Comparison of ENCODE assay signal across 1 cellular context in the genomic region with DNA sequence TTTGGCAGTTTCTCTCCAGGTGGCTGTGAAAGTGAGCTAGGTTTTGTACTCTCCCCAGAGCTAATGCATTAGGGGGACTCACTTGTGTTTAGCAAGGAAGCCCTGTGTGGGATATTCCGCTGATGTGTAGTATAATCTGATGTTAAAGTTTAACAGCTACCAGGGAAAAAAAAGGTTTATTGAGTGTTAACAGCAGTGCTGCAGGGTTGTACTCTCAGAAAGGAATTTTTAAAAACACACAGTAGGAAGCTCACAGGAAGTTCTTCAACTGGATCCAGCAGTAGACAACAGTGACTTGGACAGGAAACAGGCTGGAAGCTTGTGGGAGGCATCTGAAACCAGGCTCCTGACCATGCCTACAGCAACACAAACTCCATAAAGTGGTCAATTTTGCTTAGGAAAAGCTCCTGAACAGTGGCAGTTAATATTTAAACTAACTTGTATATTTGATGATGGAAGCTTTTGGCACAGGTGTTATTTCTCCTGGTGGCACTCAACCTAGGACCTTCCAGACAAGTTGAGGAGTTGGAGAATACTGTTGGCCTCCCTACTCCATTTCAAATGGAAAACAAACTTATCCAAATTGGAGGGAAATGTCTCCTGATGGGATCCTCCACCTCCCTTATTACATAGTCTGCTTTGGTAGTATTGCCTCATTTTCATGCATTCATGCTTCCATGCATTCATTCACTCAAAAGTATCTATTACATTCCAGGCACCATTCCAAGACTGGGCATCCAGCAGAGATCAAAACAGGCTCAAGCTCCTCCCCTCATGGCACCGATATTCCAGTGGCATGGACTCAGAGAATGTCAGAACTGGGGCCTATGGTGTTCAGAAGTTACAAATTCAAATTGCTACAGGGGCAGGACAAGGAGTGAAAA.
TF ChIP-seq lines count a peak whose summit lies in the region.

No MANE protein-coding gene starts in this region.

TF ChIP-seq in HEK293, 187 proteins besides CTCF, POLR2A, EP300 and RAD21 (continued from another document and continues in another):
- TF ChIP-seq, protein P1, sequence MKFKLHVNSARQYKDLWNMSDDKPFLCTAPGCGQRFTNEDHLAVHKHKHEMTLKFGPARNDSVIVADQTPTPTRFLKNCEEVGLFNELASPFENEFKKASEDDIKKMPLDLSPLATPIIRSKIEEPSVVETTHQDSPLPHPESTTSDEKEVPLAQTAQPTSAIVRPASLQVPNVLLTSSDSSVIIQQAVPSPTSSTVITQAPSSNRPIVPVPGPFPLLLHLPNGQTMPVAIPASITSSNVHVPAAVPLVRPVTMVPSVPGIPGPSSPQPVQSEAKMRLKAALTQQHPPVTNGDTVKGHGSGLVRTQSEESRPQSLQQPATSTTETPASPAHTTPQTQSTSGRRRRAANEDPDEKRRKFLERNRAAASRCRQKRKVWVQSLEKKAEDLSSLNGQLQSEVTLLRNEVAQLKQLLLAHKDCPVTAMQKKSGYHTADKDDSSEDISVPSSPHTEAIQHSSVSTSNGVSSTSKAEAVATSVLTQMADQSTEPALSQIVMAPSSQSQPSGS (tag by site-specific recombination; IDR thresholded peaks at IDR 0.05; ENCODE audit: low read depth) = peak; percentile 58; the same call in 1 of the 2 replicates
- TF ChIP-seq ZSCAN30 (tag by site-specific recombination; IDR thresholded peaks at IDR 0.05) (peak; percentile 79; the same call in 1 of the 2 replicates), ZNF341 (tag by site-specific recombination; IDR thresholded peaks at IDR 0.05; ENCODE audit: low read depth) (0 out of 2 replicates have a peak, but pooled peaks have one; percentile 10), ZNF654 (tag by site-specific recombination; IDR thresholded peaks at IDR 0.05; ENCODE audit: low read depth) (no peak), ZNF610 (tag by site-specific recombination; IDR thresholded peaks at IDR 0.05; ENCODE audit: borderline replicate concordance) (peak; percentile 30; the same call in 1 of the 2 replicates), ZNF292 (tag by site-specific recombination; IDR thresholded peaks at IDR 0.05; ENCODE audit: borderline replicate concordance, low read depth) (no peak), YY2 (tag by site-specific recombination; IDR thresholded peaks at IDR 0.05) (peak; percentile 27; the same call in 1 of the 2 replicates), ZNF16 (tag by site-specific recombination; IDR thresholded peaks at IDR 0.05; ENCODE audit: low read depth) (no peak), ZFP69B (tag by site-specific recombination; IDR thresholded peaks at IDR 0.05) (peak; percentile 62), ZNF558 (tag by site-specific recombination; IDR thresholded peaks at IDR 0.05) (peak; percentile 74; the same call in 1 of the 2 replicates), ZNF155 (tag by site-specific recombination; IDR thresholded peaks at IDR 0.05) (no peak), ZNF184 (tag by site-specific recombination; IDR thresholded peaks at IDR 0.05) (0 out of 2 replicates have a peak, but pooled peaks have one; percentile 31), ZNF132 (tag by site-specific recombination; IDR thresholded peaks at IDR 0.05; ENCODE audit: borderline replicate concordance) (no peak), ZNF175 (tag by site-specific recombination; IDR thresholded peaks at IDR 0.05) (no peak), ZNF174 (tag by site-specific recombination; IDR thresholded peaks at IDR 0.05) (no peak), ZNF660 (tag by site-specific recombination; IDR thresholded peaks at IDR 0.05) (peak; percentile 80; the same call in 1 of the 2 replicates), ZNF785 (tag by site-specific recombination; IDR thresholded peaks at IDR 0.05) (peak; percentile 30; the same call in 1 of the 2 replicates), ZBTB21 (tag by site-specific recombination; IDR thresholded peaks at IDR 0.05) (peak; percentile 85), FEZF1 (tag by site-specific recombination; IDR thresholded peaks at IDR 0.05) (0 out of 2 replicates have a peak, but pooled peaks have one; percentile 37), OSR2 (tag by site-specific recombination; IDR thresholded peaks at IDR 0.05) (peak; percentile 59), ZNF768 (tag by site-specific recombination; IDR thresholded peaks at IDR 0.05) (no peak), ZNF561 (tag by site-specific recombination; IDR thresholded peaks at IDR 0.05; ENCODE audit: borderline replicate concordance) (0 out of 2 replicates have a peak, but pooled peaks have one; percentile 56), ZIC2 (tag by site-specific recombination; IDR thresholded peaks at IDR 0.05) (peak; percentile 59), ZNF830 (tag by site-specific recombination; IDR thresholded peaks at IDR 0.05; ENCODE audit: low read depth) (no peak), ZNF394 (tag by site-specific recombination; IDR thresholded peaks at IDR 0.05; ENCODE audit: borderline replicate concordance) (no peak), KLF8 (tag by site-specific recombination; IDR thresholded peaks at IDR 0.05) (0 out of 2 replicates have a peak, but pooled peaks have one; percentile 34), ZNF335 (tag by site-specific recombination; conservative IDR thresholded peaks at IDR 0.05) (peak; percentile 33), ZBTB17 (tag by site-specific recombination; IDR thresholded peaks at IDR 0.05) (peak; percentile 71), ZNF629 (tag by site-specific recombination; IDR thresholded peaks at IDR 0.05) (peak; percentile 91), IKZF3 (tag by site-specific recombination; IDR thresholded peaks at IDR 0.05) (0 out of 2 replicates have a peak, but pooled peaks have one; percentile 23), ZNF549 (tag by site-specific recombination; IDR thresholded peaks at IDR 0.05) (0 out of 2 replicates have a peak, but pooled peaks have one; percentile 29), RBAK (tag by site-specific recombination; IDR thresholded peaks at IDR 0.05) (no peak)
- TF ChIP-seq, protein P2, sequence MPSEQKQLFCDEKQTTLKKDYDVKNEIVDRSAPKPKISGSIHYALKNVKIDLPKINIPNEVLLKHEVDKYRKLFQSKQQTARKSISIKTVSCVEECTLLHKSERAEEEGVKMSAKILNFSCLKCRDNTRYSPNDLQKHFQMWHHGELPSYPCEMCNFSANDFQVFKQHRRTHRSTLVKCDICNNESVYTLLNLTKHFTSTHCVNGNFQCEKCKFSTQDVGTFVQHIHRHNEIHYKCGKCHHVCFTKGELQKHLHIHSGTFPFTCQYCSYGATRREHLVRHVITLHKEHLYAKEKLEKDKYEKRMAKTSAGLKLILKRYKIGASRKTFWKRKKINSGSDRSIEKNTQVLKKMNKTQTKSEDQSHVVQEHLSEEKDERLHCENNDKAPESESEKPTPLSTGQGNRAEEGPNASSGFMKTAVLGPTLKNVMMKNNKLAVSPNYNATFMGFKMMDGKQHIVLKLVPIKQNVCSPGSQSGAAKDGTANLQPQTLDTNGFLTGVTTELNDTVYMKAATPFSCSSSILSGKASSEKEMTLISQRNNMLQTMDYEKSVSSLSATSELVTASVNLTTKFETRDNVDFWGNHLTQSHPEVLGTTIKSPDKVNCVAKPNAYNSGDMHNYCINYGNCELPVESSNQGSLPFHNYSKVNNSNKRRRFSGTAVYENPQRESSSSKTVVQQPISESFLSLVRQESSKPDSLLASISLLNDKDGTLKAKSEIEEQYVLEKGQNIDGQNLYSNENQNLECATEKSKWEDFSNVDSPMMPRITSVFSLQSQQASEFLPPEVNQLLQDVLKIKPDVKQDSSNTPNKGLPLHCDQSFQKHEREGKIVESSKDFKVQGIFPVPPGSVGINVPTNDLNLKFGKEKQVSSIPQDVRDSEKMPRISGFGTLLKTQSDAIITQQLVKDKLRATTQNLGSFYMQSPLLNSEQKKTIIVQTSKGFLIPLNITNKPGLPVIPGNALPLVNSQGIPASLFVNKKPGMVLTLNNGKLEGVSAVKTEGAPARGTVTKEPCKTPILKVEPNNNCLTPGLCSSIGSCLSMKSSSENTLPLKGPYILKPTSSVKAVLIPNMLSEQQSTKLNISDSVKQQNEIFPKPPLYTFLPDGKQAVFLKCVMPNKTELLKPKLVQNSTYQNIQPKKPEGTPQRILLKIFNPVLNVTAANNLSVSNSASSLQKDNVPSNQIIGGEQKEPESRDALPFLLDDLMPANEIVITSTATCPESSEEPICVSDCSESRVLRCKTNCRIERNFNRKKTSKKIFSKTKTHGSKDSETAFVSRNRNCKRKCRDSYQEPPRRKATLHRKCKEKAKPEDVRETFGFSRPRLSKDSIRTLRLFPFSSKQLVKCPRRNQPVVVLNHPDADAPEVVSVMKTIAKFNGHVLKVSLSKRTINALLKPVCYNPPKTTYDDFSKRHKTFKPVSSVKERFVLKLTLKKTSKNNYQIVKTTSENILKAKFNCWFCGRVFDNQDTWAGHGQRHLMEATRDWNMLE (tag by site-specific recombination; conservative IDR thresholded peaks at IDR 0.05; ENCODE audit: low read depth) = peak; percentile 23; the same call in 1 of the 2 replicates
- TF ChIP-seq, protein P3, sequence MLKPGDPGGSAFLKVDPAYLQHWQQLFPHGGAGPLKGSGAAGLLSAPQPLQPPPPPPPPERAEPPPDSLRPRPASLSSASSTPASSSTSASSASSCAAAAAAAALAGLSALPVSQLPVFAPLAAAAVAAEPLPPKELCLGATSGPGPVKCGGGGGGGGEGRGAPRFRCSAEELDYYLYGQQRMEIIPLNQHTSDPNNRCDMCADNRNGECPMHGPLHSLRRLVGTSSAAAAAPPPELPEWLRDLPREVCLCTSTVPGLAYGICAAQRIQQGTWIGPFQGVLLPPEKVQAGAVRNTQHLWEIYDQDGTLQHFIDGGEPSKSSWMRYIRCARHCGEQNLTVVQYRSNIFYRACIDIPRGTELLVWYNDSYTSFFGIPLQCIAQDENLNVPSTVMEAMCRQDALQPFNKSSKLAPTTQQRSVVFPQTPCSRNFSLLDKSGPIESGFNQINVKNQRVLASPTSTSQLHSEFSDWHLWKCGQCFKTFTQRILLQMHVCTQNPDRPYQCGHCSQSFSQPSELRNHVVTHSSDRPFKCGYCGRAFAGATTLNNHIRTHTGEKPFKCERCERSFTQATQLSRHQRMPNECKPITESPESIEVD (tag by site-specific recombination; IDR thresholded peaks at IDR 0.05) = peak; percentile 47; the same call in 1 of the 2 replicates
- TF ChIP-seq, protein P4, sequence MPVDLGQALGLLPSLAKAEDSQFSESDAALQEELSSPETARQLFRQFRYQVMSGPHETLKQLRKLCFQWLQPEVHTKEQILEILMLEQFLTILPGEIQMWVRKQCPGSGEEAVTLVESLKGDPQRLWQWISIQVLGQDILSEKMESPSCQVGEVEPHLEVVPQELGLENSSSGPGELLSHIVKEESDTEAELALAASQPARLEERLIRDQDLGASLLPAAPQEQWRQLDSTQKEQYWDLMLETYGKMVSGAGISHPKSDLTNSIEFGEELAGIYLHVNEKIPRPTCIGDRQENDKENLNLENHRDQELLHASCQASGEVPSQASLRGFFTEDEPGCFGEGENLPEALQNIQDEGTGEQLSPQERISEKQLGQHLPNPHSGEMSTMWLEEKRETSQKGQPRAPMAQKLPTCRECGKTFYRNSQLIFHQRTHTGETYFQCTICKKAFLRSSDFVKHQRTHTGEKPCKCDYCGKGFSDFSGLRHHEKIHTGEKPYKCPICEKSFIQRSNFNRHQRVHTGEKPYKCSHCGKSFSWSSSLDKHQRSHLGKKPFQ (tag by site-specific recombination; IDR thresholded peaks at IDR 0.05) = no peak
- TF ChIP-seq, protein P5, sequence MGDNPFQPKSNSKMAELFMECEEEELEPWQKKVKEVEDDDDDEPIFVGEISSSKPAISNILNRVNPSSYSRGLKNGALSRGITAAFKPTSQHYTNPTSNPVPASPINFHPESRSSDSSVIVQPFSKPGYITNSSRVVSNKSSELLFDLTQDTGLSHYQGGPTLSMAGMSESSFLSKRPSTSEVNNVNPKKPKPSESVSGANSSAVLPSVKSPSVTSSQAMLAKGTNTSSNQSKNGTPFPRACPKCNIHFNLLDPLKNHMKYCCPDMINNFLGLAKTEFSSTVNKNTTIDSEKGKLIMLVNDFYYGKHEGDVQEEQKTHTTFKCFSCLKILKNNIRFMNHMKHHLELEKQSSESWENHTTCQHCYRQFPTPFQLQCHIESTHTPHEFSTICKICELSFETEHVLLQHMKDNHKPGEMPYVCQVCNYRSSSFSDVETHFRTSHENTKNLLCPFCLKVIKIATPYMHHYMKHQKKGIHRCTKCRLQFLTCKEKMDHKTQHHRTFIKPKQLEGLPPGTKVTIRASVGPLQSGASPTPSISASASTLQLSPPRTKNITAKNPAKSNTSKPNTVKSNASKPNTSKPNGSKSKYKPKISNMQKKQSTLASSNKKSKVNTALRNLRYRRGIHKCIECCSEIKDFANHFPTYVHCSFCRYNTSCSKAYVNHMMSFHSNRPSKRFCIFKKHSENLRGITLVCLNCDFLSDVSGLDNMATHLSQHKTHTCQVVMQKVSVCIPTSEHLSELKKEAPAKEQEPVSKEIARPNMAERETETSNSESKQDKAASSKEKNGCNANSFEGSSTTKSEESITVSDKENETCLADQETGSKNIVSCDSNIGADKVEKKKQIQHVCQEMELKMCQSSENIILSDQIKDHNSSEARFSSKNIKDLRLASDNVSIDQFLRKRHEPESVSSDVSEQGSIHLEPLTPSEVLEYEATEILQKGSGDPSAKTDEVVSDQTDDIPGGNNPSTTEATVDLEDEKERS (tag by site-specific recombination; IDR thresholded peaks at IDR 0.05) = no peak
- TF ChIP-seq, protein P6, sequence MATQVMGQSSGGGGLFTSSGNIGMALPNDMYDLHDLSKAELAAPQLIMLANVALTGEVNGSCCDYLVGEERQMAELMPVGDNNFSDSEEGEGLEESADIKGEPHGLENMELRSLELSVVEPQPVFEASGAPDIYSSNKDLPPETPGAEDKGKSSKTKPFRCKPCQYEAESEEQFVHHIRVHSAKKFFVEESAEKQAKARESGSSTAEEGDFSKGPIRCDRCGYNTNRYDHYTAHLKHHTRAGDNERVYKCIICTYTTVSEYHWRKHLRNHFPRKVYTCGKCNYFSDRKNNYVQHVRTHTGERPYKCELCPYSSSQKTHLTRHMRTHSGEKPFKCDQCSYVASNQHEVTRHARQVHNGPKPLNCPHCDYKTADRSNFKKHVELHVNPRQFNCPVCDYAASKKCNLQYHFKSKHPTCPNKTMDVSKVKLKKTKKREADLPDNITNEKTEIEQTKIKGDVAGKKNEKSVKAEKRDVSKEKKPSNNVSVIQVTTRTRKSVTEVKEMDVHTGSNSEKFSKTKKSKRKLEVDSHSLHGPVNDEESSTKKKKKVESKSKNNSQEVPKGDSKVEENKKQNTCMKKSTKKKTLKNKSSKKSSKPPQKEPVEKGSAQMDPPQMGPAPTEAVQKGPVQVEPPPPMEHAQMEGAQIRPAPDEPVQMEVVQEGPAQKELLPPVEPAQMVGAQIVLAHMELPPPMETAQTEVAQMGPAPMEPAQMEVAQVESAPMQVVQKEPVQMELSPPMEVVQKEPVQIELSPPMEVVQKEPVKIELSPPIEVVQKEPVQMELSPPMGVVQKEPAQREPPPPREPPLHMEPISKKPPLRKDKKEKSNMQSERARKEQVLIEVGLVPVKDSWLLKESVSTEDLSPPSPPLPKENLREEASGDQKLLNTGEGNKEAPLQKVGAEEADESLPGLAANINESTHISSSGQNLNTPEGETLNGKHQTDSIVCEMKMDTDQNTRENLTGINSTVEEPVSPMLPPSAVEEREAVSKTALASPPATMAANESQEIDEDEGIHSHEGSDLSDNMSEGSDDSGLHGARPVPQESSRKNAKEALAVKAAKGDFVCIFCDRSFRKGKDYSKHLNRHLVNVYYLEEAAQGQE (tag by site-specific recombination; IDR thresholded peaks at IDR 0.05) = no peak
- TF ChIP-seq, protein P7, sequence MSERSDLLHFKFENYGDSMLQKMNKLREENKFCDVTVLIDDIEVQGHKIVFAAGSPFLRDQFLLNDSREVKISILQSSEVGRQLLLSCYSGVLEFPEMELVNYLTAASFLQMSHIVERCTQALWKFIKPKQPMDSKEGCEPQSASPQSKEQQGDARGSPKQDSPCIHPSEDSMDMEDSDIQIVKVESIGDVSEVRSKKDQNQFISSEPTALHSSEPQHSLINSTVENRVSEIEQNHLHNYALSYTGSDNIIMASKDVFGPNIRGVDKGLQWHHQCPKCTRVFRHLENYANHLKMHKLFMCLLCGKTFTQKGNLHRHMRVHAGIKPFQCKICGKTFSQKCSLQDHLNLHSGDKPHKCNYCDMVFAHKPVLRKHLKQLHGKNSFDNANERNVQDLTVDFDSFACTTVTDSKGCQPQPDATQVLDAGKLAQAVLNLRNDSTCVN (tag by site-specific recombination; optimal IDR thresholded peaks at IDR 0.05) = no peak
